13 cellular contexts compared by ENCODE assay signal in the genomic region with DNA sequence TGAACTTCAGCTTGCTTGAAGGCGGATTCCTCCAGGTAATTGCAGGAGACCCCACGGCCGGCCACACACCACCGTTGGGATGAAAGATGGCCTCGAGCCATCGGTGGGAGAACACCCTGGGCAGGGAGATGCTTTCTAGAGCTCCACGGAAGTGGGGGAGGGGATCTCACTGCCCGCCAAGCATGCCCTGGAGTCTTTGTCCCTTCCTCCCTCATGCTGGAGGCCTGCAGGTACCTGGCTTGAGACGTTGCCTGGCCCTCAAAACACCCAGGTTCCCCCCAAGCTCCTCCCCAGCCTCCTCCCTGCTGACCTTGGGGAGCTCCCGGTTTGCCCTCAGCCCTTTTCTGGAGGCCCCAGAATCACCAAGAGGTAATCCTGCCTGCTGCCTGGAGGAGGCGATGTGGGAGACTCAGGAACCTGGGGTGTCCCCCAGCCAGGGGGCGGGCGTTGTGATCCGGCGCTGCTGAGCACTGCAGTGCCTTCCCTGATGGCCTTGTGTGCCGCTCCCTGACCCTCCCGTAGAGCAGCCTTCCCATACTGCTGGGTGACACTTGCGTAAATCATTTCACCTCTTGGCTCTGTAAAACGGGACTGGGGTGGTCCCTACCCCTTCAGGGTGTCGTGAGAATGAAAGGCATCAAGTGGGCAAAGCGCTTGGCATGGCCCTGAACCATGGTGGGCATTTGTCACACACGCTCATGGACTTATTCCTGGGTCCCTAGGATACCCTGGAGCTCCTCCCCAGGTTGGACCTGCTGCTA.
DNase-seq lines count a peak whose midpoint lies in the region; ATAC-seq and TF ChIP-seq lines count a peak whose summit lies in the region.
"Had no signal": no experiment of that assay in that cellular context is flagged by ENCODE, and none has a peak within 500 bp of the region (broad histone marks: within the 10 kb centered on the region; RNA-seq: fewer than 3 reads in every experiment).

No MANE protein-coding gene starts in this region.

- no peaks in the 10 kb centered on the region for H3K9me3 ChIP-seq in right cardiac atrium (ENCODE audit: control insufficient read depth, low read length)
- no peaks in the 10 kb centered on the region for H3K9me3 ChIP-seq in right atrium auricular region
- H3K9me3 ChIP-seq in upper lobe of right lung, result no peaks in the 10 kb centered on the region
- H3K9me3 ChIP-seq: heart right ventricle, sigmoid colon had no signal

- H3K36me3 ChIP-seq in right atrium auricular region (no peaks in the 10 kb centered on the region), upper lobe of right lung (no peaks in the 10 kb centered on the region)
- H3K36me3 ChIP-seq: heart right ventricle, sigmoid colon had no signal

- TF ChIP-seq POLR2A in NB4 (IDR thresholded peaks at IDR 0.05; ENCODE audit: extremely low read depth, insufficient read length), result no peak

- TF ChIP-seq CTCF in right atrium auricular region (IDR thresholded peaks at IDR 0.05), result no peak
- TF ChIP-seq CTCF in NB4 (IDR thresholded peaks at IDR 0.05; ENCODE audit: low read depth, low read length), result peak; percentile 40
- TF ChIP-seq CTCF in fibroblast of villous mesenchyme (IDR thresholded peaks at IDR 0.05; ENCODE audit: insufficient read depth, low read depth, low read length), result peak; percentile 31
- peak; percentile 16 for TF ChIP-seq CTCF in upper lobe of right lung (IDR thresholded peaks at IDR 0.05)

- no peak overlapping the region for H3K27ac ChIP-seq in right cardiac atrium (ENCODE audit: low read length)
- no peak overlapping the region for H3K27ac ChIP-seq in right atrium auricular region
- no peak overlapping the region for H3K27ac ChIP-seq in upper lobe of right lung
- H3K27ac ChIP-seq: sigmoid colon had no signal

- H3K27me3 ChIP-seq in right cardiac atrium (ENCODE audit: control insufficient read depth, insufficient read depth) (no peaks in the 10 kb centered on the region), right atrium auricular region (no peaks in the 10 kb centered on the region), upper lobe of right lung (no peaks in the 10 kb centered on the region)
- H3K27me3 ChIP-seq: heart right ventricle, sigmoid colon had no signal

- ATAC-seq in right cardiac atrium (no peak), upper lobe of right lung (peak; percentile 1)
- ATAC-seq: activated CD4-positive, CD25-positive, alpha-beta regulatory T cell treated with anti-CD3 and anti-CD28 coated beads, Interleukin-2, amount 50 U/mL, for 24 hours; heart right ventricle had no signal

- 81% methylated on average over 22 of the region's 22 CpGs for WGBS in right cardiac atrium

- H3K4me3 ChIP-seq in right cardiac atrium (ENCODE audit: low read length) (no peak overlapping the region), right atrium auricular region (no peak overlapping the region), NB4 (ENCODE audit: low read depth, low read length) (no peak overlapping the region), fibroblast of villous mesenchyme (ENCODE audit: low read depth, low read length) (no peak overlapping the region), upper lobe of right lung (no peak overlapping the region)
- H3K4me3 ChIP-seq: heart right ventricle, sigmoid colon had no signal

- H3K4me1 ChIP-seq in right cardiac atrium (ENCODE audit: control insufficient read depth, insufficient read depth, low read length), result peaks cover 15% of the 10 kb centered on the region
- H3K4me1 ChIP-seq in right atrium auricular region, result peaks cover 0 to 70% of the 10 kb centered on the region in 2 donors
- H3K4me1 ChIP-seq in upper lobe of right lung, result peaks cover 62% of the 10 kb centered on the region

- DNase-seq in right cardiac atrium (peak; percentile 16 to 60 (median 53)), right atrium auricular region (ENCODE audit: low spot score) (no peak), NB4 (ENCODE audit: low read depth) (no peak), fibroblast of villous mesenchyme (ENCODE audit: low read depth) (no peak), upper lobe of right lung (no peak), kidney glomerular epithelial cell (lab: John Stamatoyannopoulos, UW) (no peak), 8988T (no peak)
- no peak for DNase-seq in activated effector memory CD4-positive, alpha-beta T cell treated with anti-CD3 and anti-CD28 coated beads, Interleukin-2, amount 50 U/mL, for 16 hours
- DNase-seq: activated naive CD8-positive, alpha-beta T cell treated with anti-CD3 and anti-CD28 coated beads, Interleukin-2, amount 10 ng/mL, durations not matched to agents 7 days and 5 days; heart right ventricle; SHP77 treated with DMSO at 0.1 percent for 48 hours; sigmoid colon had no signal

- intact Hi-C loops in right cardiac atrium (cut with DNase I), result no loop called here
- intact Hi-C loops in upper lobe of right lung (cut with DNase I), result no loop called here

Comparison
In these comparisons a context has a peak if more than half of its experiments do, and no peak if none do; other contexts are left out.
1. DNase-seq: peak in right cardiac atrium (3 of 3); none in right atrium auricular region (single experiment), NB4 (single experiment), fibroblast of villous mesenchyme (single experiment), upper lobe of right lung (single experiment), kidney glomerular epithelial cell (single experiment), 8988T (single experiment) and activated effector memory CD4-positive, alpha-beta T cell treated with anti-CD3 and anti-CD28 coated beads, Interleukin-2, amount 50 U/mL, for 16 hours (single experiment).
2. CTCF ChIP-seq: peak in NB4 (single experiment), fibroblast of villous mesenchyme (single experiment) and upper lobe of right lung (single experiment); none in right atrium auricular region (0 of 2).